Comparison of ENCODE assay signal across 2 cellular contexts in genomic region chr7:23419845-23420244, GRCh38.
TF ChIP-seq lines count a peak whose summit lies in the region.

No MANE protein-coding gene starts in this region.

TF ChIP-seq in GM23338, 12 proteins besides CTCF, POLR2A, EP300 and RAD21 (continued from another document):
- TF ChIP-seq ETS1 (IDR thresholded peaks at IDR 0.05) = no peak
- no peak for TF ChIP-seq REST (IDR thresholded peaks at IDR 0.05; ENCODE audit: unreplicated experiment)
- no peak for TF ChIP-seq POLR2AphosphoS5 (IDR thresholded peaks at IDR 0.05; ENCODE audit: low read depth)
- no peak for TF ChIP-seq STAT1 (IDR thresholded peaks at IDR 0.05; ENCODE audit: unreplicated experiment)
- no peak for TF ChIP-seq EZH2phosphoT487 (IDR thresholded peaks at IDR 0.05; ENCODE audit: unreplicated experiment)
- TF ChIP-seq ZNF462 (CRISPR knock-in tag; IDR thresholded peaks at IDR 0.05) = no peak
- TF ChIP-seq NANOG (IDR thresholded peaks at IDR 0.05; ENCODE audit: borderline replicate concordance) = no peak
- TF ChIP-seq ZNF114 (CRISPR knock-in tag; IDR thresholded peaks at IDR 0.05) = no peak
TF ChIP-seq in GM23338: peak in this region for 0.

TF ChIP-seq in WTC11, 78 proteins besides CTCF, POLR2A, EP300 and RAD21 (continued from another document):
- TF ChIP-seq ERG (CRISPR knock-in tag; IDR thresholded peaks at IDR 0.05) (no peak), SOX15 (CRISPR knock-in tag; IDR thresholded peaks at IDR 0.05) (no peak)
